In genomic region chr1:54274881-54275280, GRCh38 we compare ENCODE assay signal across 10 cellular contexts.
A peak's percentile ranks its signal among the peaks of the same experiment; 100 is the strongest.
DNase-seq lines count a peak whose midpoint lies in the region; ATAC-seq and TF ChIP-seq lines count a peak whose summit lies in the region.
"Had no signal": no experiment of that assay in that cellular context is flagged by ENCODE, and none has a peak within 500 bp of the region (broad histone marks: within the 10 kb centered on the region; RNA-seq: fewer than 3 reads in every experiment).

No MANE protein-coding gene starts in this region.

- no peak overlapping the region for H3K4me3 ChIP-seq in tibial nerve

- no peaks in the 10 kb centered on the region for H3K9me3 ChIP-seq in tibial nerve

- TF ChIP-seq EP300 in tibial nerve (IDR thresholded peaks at IDR 0.05): no peak

- H3K36me3 ChIP-seq in tibial nerve: no peaks in the 10 kb centered on the region

- no peak for ATAC-seq in effector memory CD8-positive, alpha-beta T cell (replicated peaks)
- ATAC-seq in natural killer cell treated with Interleukin-12 subunit alpha and Interleukin-12 subunit beta and Interleukin-15 and Interleukin-18, amount 100 ng/mL, for 72 hours: no peak
- ATAC-seq in GM18858 (IDR thresholded peaks at IDR 0.05; ENCODE audit: unreplicated experiment): no peak

- peaks cover 46% of the 10 kb centered on the region for H3K4me1 Mint-ChIP-seq in activated naive CD4-positive, alpha-beta T cell treated with anti-CD3 and anti-CD28 coated beads for 36 hours (ENCODE audit: low read depth)
- peaks cover 34 to 45% of the 10 kb centered on the region in 2 donors for H3K4me1 Mint-ChIP-seq in effector memory CD8-positive, alpha-beta T cell (ENCODE audit: low read depth in 2 of 2)
- peaks cover 31 to 57% of the 10 kb centered on the region in 2 donors for H3K4me1 Mint-ChIP-seq in natural killer cell treated with Interleukin-12 subunit alpha and Interleukin-12 subunit beta and Interleukin-15 and Interleukin-18, amount 100 ng/mL, for 72 hours (ENCODE audit: low read depth in 2 of 2)

- peaks cover 19 to 98% (median 81%) of the 10 kb centered on the region in 4 donors for H3K4me1 ChIP-seq in tibial nerve

- intact Hi-C loops in activated naive CD4-positive, alpha-beta T cell treated with anti-CD3 and anti-CD28 coated beads for 36 hours (cut with micrococcal nuclease): no loop called here

- no peak overlapping the region for H3K4me3 Mint-ChIP-seq in activated naive CD4-positive, alpha-beta T cell treated with anti-CD3 and anti-CD28 coated beads for 36 hours
- no peak overlapping the region for H3K4me3 Mint-ChIP-seq in effector memory CD8-positive, alpha-beta T cell
- H3K4me3 Mint-ChIP-seq in natural killer cell treated with Interleukin-12 subunit alpha and Interleukin-12 subunit beta and Interleukin-15 and Interleukin-18, amount 100 ng/mL, for 72 hours: no peak overlapping the region
- H3K4me3 Mint-ChIP-seq: naive B cell had no signal

- CTCF ChIA-PET in activated naive CD4-positive, alpha-beta T cell treated with anti-CD3 and anti-CD28 coated beads for 36 hours (lab: Charles Lee): no interaction called here

- H3K36me3 Mint-ChIP-seq in activated naive CD4-positive, alpha-beta T cell treated with anti-CD3 and anti-CD28 coated beads for 36 hours (ENCODE audit: low read depth): peaks cover under 1% of the 10 kb centered on the region
- H3K36me3 Mint-ChIP-seq in effector memory CD8-positive, alpha-beta T cell (ENCODE audit: insufficient read depth): peaks cover 23% of the 10 kb centered on the region
- H3K36me3 Mint-ChIP-seq in natural killer cell treated with Interleukin-12 subunit alpha and Interleukin-12 subunit beta and Interleukin-15 and Interleukin-18, amount 100 ng/mL, for 72 hours: peaks cover 5% of the 10 kb centered on the region

- TF ChIP-seq POLR2A in tibial nerve (IDR thresholded peaks at IDR 0.05): no peak

- no peaks in the 10 kb centered on the region for H3K9me3 Mint-ChIP-seq in activated naive CD4-positive, alpha-beta T cell treated with anti-CD3 and anti-CD28 coated beads for 36 hours
- no peaks in the 10 kb centered on the region for H3K9me3 Mint-ChIP-seq in effector memory CD8-positive, alpha-beta T cell
- no peaks in the 10 kb centered on the region for H3K9me3 Mint-ChIP-seq in natural killer cell treated with Interleukin-12 subunit alpha and Interleukin-12 subunit beta and Interleukin-15 and Interleukin-18, amount 100 ng/mL, for 72 hours
- H3K9me3 Mint-ChIP-seq: naive B cell had no signal

- DNase-seq in activated naive CD4-positive, alpha-beta T cell treated with anti-CD3 and anti-CD28 coated beads for 36 hours: no peak
- no peak for DNase-seq in activated naive CD4-positive, alpha-beta T cell treated with anti-CD3 and anti-CD28 coated beads, Interleukin-2, amount 50 U/mL, for 16 hours
- DNase-seq in effector memory CD8-positive, alpha-beta T cell: no peak
- no peak for DNase-seq in natural killer cell treated with Interleukin-12 subunit alpha and Interleukin-12 subunit beta and Interleukin-15 and Interleukin-18, amount 100 ng/mL, for 72 hours (ENCODE audit: low spot score)
- no peak for DNase-seq in tibial nerve (ENCODE audit: low spot score in 2 of 2)
- no peak for DNase-seq in nucleus accumbens (lab: John Stamatoyannopoulos, UW)
- no peak for DNase-seq in NCI-H345 (lab: John Stamatoyannopoulos, UW)
- DNase-seq: MV-4-11, naive B cell had no signal

- peak overlapping the region; percentile 82 to 98 (median 94) for H3K27ac ChIP-seq in tibial nerve

- H3K27me3 Mint-ChIP-seq in activated naive CD4-positive, alpha-beta T cell treated with anti-CD3 and anti-CD28 coated beads for 36 hours (ENCODE audit: low read depth): no peaks in the 10 kb centered on the region
- H3K27me3 Mint-ChIP-seq in effector memory CD8-positive, alpha-beta T cell: no peaks in the 10 kb centered on the region
- H3K27me3 Mint-ChIP-seq in natural killer cell treated with Interleukin-12 subunit alpha and Interleukin-12 subunit beta and Interleukin-15 and Interleukin-18, amount 100 ng/mL, for 72 hours: no peaks in the 10 kb centered on the region
- H3K27me3 Mint-ChIP-seq: naive B cell had no signal

- WGBS in tibial nerve, 2 donors: 44 to 58% methylated on average over 11 of the region's 11 CpGs

- TF ChIP-seq CTCF in tibial nerve (IDR thresholded peaks at IDR 0.05): no peak

- H3K27ac Mint-ChIP-seq in activated naive CD4-positive, alpha-beta T cell treated with anti-CD3 and anti-CD28 coated beads for 36 hours: peak overlapping the region; percentile 5
- H3K27ac Mint-ChIP-seq in effector memory CD8-positive, alpha-beta T cell: peak overlapping the region; percentile 91 to 95
- peak overlapping the region; percentile 44 to 76 for H3K27ac Mint-ChIP-seq in natural killer cell treated with Interleukin-12 subunit alpha and Interleukin-12 subunit beta and Interleukin-15 and Interleukin-18, amount 100 ng/mL, for 72 hours

- no peaks in the 10 kb centered on the region for H3K27me3 ChIP-seq in tibial nerve

Comparison
In these comparisons a context has a peak if more than half of its experiments do, and no peak if none do; other contexts are left out.
1. H3K27ac Mint-ChIP-seq: peak in every context shown above with its lines; median percentile 93 in effector memory CD8-positive, alpha-beta T cell; 60 in natural killer cell treated with Interleukin-12 subunit alpha and Interleukin-12 subunit beta and Interleukin-15 and Interleukin-18, amount 100 ng/mL, for 72 hours; 5 in activated naive CD4-positive, alpha-beta T cell treated with anti-CD3 and anti-CD28 coated beads for 36 hours.